19 cellular contexts compared by ENCODE assay signal in the genomic region with DNA sequence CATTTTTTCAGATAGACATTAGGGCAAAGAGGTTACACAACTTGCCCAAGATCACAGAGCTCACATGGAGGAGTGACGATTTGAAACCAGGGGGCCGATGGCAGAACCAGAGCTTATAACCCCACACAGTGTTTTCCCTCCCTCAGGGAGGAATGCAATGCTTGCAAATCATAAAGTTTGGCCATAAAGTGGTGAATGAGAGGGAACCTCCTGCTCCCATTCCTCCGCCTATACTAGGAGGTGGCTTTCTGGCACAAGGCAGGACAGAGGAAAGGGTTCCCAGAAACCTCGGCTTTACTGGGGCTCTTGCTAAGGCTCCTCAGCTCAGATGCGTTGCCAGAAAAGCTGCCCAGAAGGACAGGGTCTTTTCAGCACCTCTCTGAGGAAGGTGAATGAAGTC. TPM values are rescaled to one million over a fixed set of nuclear protein-coding genes. Genes with fewer than 3 reads are reported as not detected.
DNase-seq lines count a peak whose midpoint lies in the region; ATAC-seq and TF ChIP-seq lines count a peak whose summit lies in the region.
"Had no signal": no experiment of that assay in that cellular context is flagged by ENCODE, and none has a peak within 500 bp of the region (broad histone marks: within the 10 kb centered on the region; RNA-seq: fewer than 3 reads in every experiment).

No MANE protein-coding gene starts in this region.

- peaks cover 12% of the 10 kb centered on the region; the same call in 1 of the 3 replicates for H3K36me3 Mint-ChIP-seq in GM23338 (ENCODE audit: low read depth)
- peaks cover 27% of the 10 kb centered on the region for H3K36me3 Mint-ChIP-seq in activated T-helper 17 cell treated with anti-CD3 and anti-CD28 coated beads, Interleukin-2, amount 50 U/mL, for 72 hours (ENCODE audit: low read depth)
- H3K36me3 Mint-ChIP-seq in activated CD4-positive, alpha-beta T cell treated with anti-CD3 and anti-CD28 coated beads, Interleukin-2, amount 10 ng/mL, durations not matched to agents 24 days and 14 days (ENCODE audit: low read depth), result peaks cover 56% of the 10 kb centered on the region

- intact Hi-C loops in ovary (cut with DNase I) (no loop called here), breast epithelium (cut with DNase I; ENCODE audit: low total_unique reads) (no loop called here), left ventricle myocardium inferior (cut with micrococcal nuclease) (no loop called here)
- intact Hi-C loops in activated CD4-positive, alpha-beta T cell treated with anti-CD3 and anti-CD28 coated beads, Interleukin-2, amount 10 ng/mL, durations not matched to agents 24 days and 14 days (cut with micrococcal nuclease), result no loop called here

- H3K79me2 ChIP-seq in GM23338 (replicated peaks; ENCODE audit: insufficient read depth), result no peaks in the 10 kb centered on the region

- no peaks in the 10 kb centered on the region for H3K9me2 ChIP-seq in GM23338 (ENCODE audit: insufficient read depth)

- H3K27ac ChIP-seq in GM23338 (ENCODE audit: low read depth) (no peak overlapping the region), neutrophil (peak overlapping the region; percentile 97), ovary (no peak overlapping the region), breast epithelium (no peak overlapping the region), left ventricle myocardium inferior (replicated peaks) (no peak overlapping the region)
- H3K27ac ChIP-seq: PC-9, SJCRH30 had no signal

- H2AFZ ChIP-seq in GM23338, result peak overlapping the region; percentile 81; the same call in 1 of the 2 replicates
- H2AFZ ChIP-seq: PC-9 had no signal

- DNase-seq in GM23338 (ENCODE audit: low spot score), result no peak
- peak; percentile 51 for DNase-seq in NB4 (ENCODE audit: low read depth)
- no peak for DNase-seq in ovary
- DNase-seq in activated CD4-positive, alpha-beta T cell treated with anti-CD3 and anti-CD28 coated beads, Interleukin-2, amount 10 ng/mL, durations not matched to agents 24 days and 14 days, result no peak
- no peak for DNase-seq in breast epithelium (ENCODE audit: low spot score in 2 of 2)
- no peak for DNase-seq in left ventricle myocardium inferior
- DNase-seq: Caco-2; DMS153; HCEC 1CT; KG1; NCI-H187 treated with DMSO at 0.1 percent for 48 hours; NCI-H526 treated with DMSO at 0.1 percent for 48 hours; NK-92 treated with Interleukin-12 subunit alpha and Interleukin-12 subunit beta, amount 100 ng/mL, for 24 hours; PC-9; SJCRH30; SW 1271 had no signal

- TF ChIP-seq CTCF in GM23338 (conservative IDR thresholded peaks at IDR 0.05; ENCODE audit: low read depth in 2 of 2) (no peak), NB4 (IDR thresholded peaks at IDR 0.05; ENCODE audit: low read depth, low read length) (no peak), neutrophil (IDR thresholded peaks at IDR 0.05) (no peak), ovary (IDR thresholded peaks at IDR 0.05) (no peak), breast epithelium (IDR thresholded peaks at IDR 0.05) (no peak), left ventricle myocardium inferior (IDR thresholded peaks at IDR 0.05; ENCODE audit: borderline replicate concordance) (no peak)

- no peak for ATAC-seq in GM23338
- no peak for ATAC-seq in activated T-helper 17 cell treated with anti-CD3 and anti-CD28 coated beads, Interleukin-2, amount 50 U/mL, for 72 hours (replicated peaks)

- WGBS in ovary, 3 donors, result 72 to 73% (median 72%) methylated on average over 5 of the region's 5 CpGs

- H3K4me2 ChIP-seq in GM23338, result no peak overlapping the region
- H3K4me2 ChIP-seq: PC-9 had no signal

- H3K27ac Mint-ChIP-seq in GM23338, result no peak overlapping the region
- peak overlapping the region; percentile 55 for H3K27ac Mint-ChIP-seq in activated T-helper 17 cell treated with anti-CD3 and anti-CD28 coated beads, Interleukin-2, amount 50 U/mL, for 72 hours
- H3K27ac Mint-ChIP-seq in activated CD4-positive, alpha-beta T cell treated with anti-CD3 and anti-CD28 coated beads, Interleukin-2, amount 10 ng/mL, durations not matched to agents 24 days and 14 days, result no peak overlapping the region

- H3K4me3 ChIP-seq in GM23338, result no peak overlapping the region
- peak overlapping the region; percentile 52 for H3K4me3 ChIP-seq in NB4 (ENCODE audit: low read depth, low read length)
- no peak overlapping the region for H3K4me3 ChIP-seq in neutrophil (ENCODE audit: low read depth in 1 of 2, low read length in 1 of 2)
- no peak overlapping the region for H3K4me3 ChIP-seq in ovary
- H3K4me3 ChIP-seq in breast epithelium, result no peak overlapping the region
- H3K4me3 ChIP-seq in left ventricle myocardium inferior, result no peak overlapping the region
- H3K4me3 ChIP-seq: PC-9, SJCRH30 had no signal

- H3K4me1 ChIP-seq in GM23338 (ENCODE audit: insufficient read depth) (peaks cover 12% of the 10 kb centered on the region), neutrophil (ENCODE audit: control insufficient read depth in 1 of 2, insufficient read depth in 1 of 2, low read depth in 1 of 2, low read length in 1 of 2) (peaks cover 65 to 92% of the 10 kb centered on the region in 2 experiments), ovary (ENCODE audit: insufficient read depth) (no peaks in the 10 kb centered on the region), breast epithelium (no peaks in the 10 kb centered on the region), left ventricle myocardium inferior (no peaks in the 10 kb centered on the region)
- H3K4me1 ChIP-seq: Caco-2, SJCRH30 had no signal

- no peak for TF ChIP-seq EP300 in ovary (IDR thresholded peaks at IDR 0.05)

- H3K27me3 ChIP-seq in GM23338 (ENCODE audit: insufficient read depth) (no peaks in the 10 kb centered on the region), neutrophil (no peaks in the 10 kb centered on the region), ovary (no peaks in the 10 kb centered on the region), breast epithelium (no peaks in the 10 kb centered on the region), left ventricle myocardium inferior (ENCODE audit: low read depth) (no peaks in the 10 kb centered on the region)
- H3K27me3 ChIP-seq: SJCRH30 had no signal

- H3K36me3 ChIP-seq in GM23338 (ENCODE audit: insufficient read depth) (no peaks in the 10 kb centered on the region), neutrophil (peaks cover 22% of the 10 kb centered on the region), ovary (no peaks in the 10 kb centered on the region), breast epithelium (no peaks in the 10 kb centered on the region), left ventricle myocardium inferior (peaks cover 10% of the 10 kb centered on the region)
- H3K36me3 ChIP-seq: SJCRH30 had no signal

- H3K4me1 Mint-ChIP-seq in GM23338, result peaks cover 4% of the 10 kb centered on the region
- H3K4me1 Mint-ChIP-seq in activated T-helper 17 cell treated with anti-CD3 and anti-CD28 coated beads, Interleukin-2, amount 50 U/mL, for 72 hours, result peaks cover 25% of the 10 kb centered on the region
- peaks cover 31% of the 10 kb centered on the region for H3K4me1 Mint-ChIP-seq in activated CD4-positive, alpha-beta T cell treated with anti-CD3 and anti-CD28 coated beads, Interleukin-2, amount 10 ng/mL, durations not matched to agents 24 days and 14 days

- H3F3A ChIP-seq in GM23338 (replicated peaks; ENCODE audit: low read depth), result no peaks in the 10 kb centered on the region

- peaks cover 20% of the 10 kb centered on the region for H3K9me3 Mint-ChIP-seq in GM23338
- H3K9me3 Mint-ChIP-seq in activated T-helper 17 cell treated with anti-CD3 and anti-CD28 coated beads, Interleukin-2, amount 50 U/mL, for 72 hours, result peaks cover 17% of the 10 kb centered on the region
- H3K9me3 Mint-ChIP-seq in activated CD4-positive, alpha-beta T cell treated with anti-CD3 and anti-CD28 coated beads, Interleukin-2, amount 10 ng/mL, durations not matched to agents 24 days and 14 days, result peaks cover 20% of the 10 kb centered on the region

- no peaks in the 10 kb centered on the region for H3K27me3 Mint-ChIP-seq in GM23338 (ENCODE audit: insufficient read depth, low read depth, poor library complexity)
- no peaks in the 10 kb centered on the region for H3K27me3 Mint-ChIP-seq in activated T-helper 17 cell treated with anti-CD3 and anti-CD28 coated beads, Interleukin-2, amount 50 U/mL, for 72 hours
- no peaks in the 10 kb centered on the region for H3K27me3 Mint-ChIP-seq in activated CD4-positive, alpha-beta T cell treated with anti-CD3 and anti-CD28 coated beads, Interleukin-2, amount 10 ng/mL, durations not matched to agents 24 days and 14 days

- H3K4me3 Mint-ChIP-seq in GM23338, result no peak overlapping the region
- H3K4me3 Mint-ChIP-seq in activated T-helper 17 cell treated with anti-CD3 and anti-CD28 coated beads, Interleukin-2, amount 50 U/mL, for 72 hours, result no peak overlapping the region
- no peak overlapping the region for H3K4me3 Mint-ChIP-seq in activated CD4-positive, alpha-beta T cell treated with anti-CD3 and anti-CD28 coated beads, Interleukin-2, amount 10 ng/mL, durations not matched to agents 24 days and 14 days
- H3K4me3 Mint-ChIP-seq: CD14-positive monocyte had no signal

- no peak for TF ChIP-seq POLR2A in NB4 (IDR thresholded peaks at IDR 0.05; ENCODE audit: extremely low read depth, insufficient read length)
- TF ChIP-seq POLR2A in ovary (IDR thresholded peaks at IDR 0.05), result no peak
- TF ChIP-seq POLR2A in breast epithelium (IDR thresholded peaks at IDR 0.05), result no peak

- H3K9me3 ChIP-seq in neutrophil (no peaks in the 10 kb centered on the region), ovary (no peaks in the 10 kb centered on the region), breast epithelium (peaks cover 6 to 23% of the 10 kb centered on the region in 2 donors), left ventricle myocardium inferior (replicated peaks) (peaks cover 39% of the 10 kb centered on the region)
- H3K9me3 ChIP-seq: SJCRH30 had no signal

- no peaks in the 10 kb centered on the region for H4K20me1 ChIP-seq in GM23338 (replicated peaks; ENCODE audit: insufficient read depth)

TF ChIP-seq in GM23338, 12 proteins besides CTCF, POLR2A, EP300 and RAD21 (continues in another document):
- no peak for TF ChIP-seq ZNF331 (CRISPR knock-in tag; IDR thresholded peaks at IDR 0.05; ENCODE audit: low read depth)

RNA-seq across cellular contexts. Expression of a gene that starts 19.3 kb away (rescaled TPM):
- 1.7 and 2.7 TPM in 2 replicates for total RNA-seq in GM23338 (2014; rRNA removed; shearing (Covaris generic))
- polyA plus RNA-seq in GM23338 (2016; fragmentation: Nextera tagmentation; extraction: Ambion mirVana), result 1.0 and 1.8 TPM in 2 replicates
- 10 to 100 TPM in 1 of 2 donors, 1 to 10 TPM in 1; 8.6 to 18.0 TPM for total RNA-seq in activated T-helper 17 cell treated with anti-CD3 and anti-CD28 coated beads, Interleukin-2, amount 50 U/mL, for 72 hours
- total RNA-seq in ovary, result 1 to 10 TPM in 3 of 7 donors, under 1 TPM in 4; 0.12 to 1.5 (median 0.53) TPM
- polyA plus RNA-seq in ovary, result under 1 TPM; 0.11 to 0.53 TPM
- 7.9 and 9.0 TPM in 2 replicates for total RNA-seq in activated CD4-positive, alpha-beta T cell treated with anti-CD3 and anti-CD28 coated beads, Interleukin-2, amount 10 ng/mL, durations not matched to agents 24 days and 14 days
- total RNA-seq in breast epithelium, result 1 to 10 TPM; 1.3 to 7.2 (median 5.6) TPM
- 1.4 TPM for total RNA-seq in left ventricle myocardium inferior
